18 cellular contexts compared by ENCODE assay signal in genomic region chr3:144771401-144771870, GRCh38.
DNase-seq lines count a peak whose midpoint lies in the region; ATAC-seq and FAIRE-seq lines count a peak whose summit lies in the region.
"Had no signal": no experiment of that assay in that cellular context is flagged by ENCODE, and none has a peak within 500 bp of the region (broad histone marks: within the 10 kb centered on the region; RNA-seq: fewer than 3 reads in every experiment).

No MANE protein-coding gene starts in this region.

- no peak overlapping the region for H3K27ac Mint-ChIP-seq in activated T-cell treated with anti-CD3 and anti-CD28 coated beads, Interleukin-2, amount 50 U/mL, for 72 hours
- H3K27ac Mint-ChIP-seq: activated naive CD8-positive, alpha-beta T cell treated with anti-CD3 and anti-CD28 coated beads, Interleukin-2, amount 10 ng/mL, durations not matched to agents 7 days and 5 days; IgD-negative memory B cell; stimulated activated naive CD8-positive, alpha-beta T cell treated with anti-CD3 and anti-CD28 coated beads, Interleukin-15, amount 100 ng/mL, for 72 hours had no signal

- FAIRE-seq in urothelium cell line (lab: Jason Lieb, UNC) = no peak

- peak; percentile 54 for ATAC-seq in Right ventricle myocardium inferior
- peak; percentile 29 to 80 for ATAC-seq in right cardiac atrium
- no peak for ATAC-seq in activated T-cell treated with anti-CD3 and anti-CD28 coated beads, Interleukin-2, amount 50 U/mL, for 72 hours (replicated peaks in 1 of 2)
- ATAC-seq: stimulated activated naive CD8-positive, alpha-beta T cell treated with anti-CD3 and anti-CD28 coated beads, Interleukin-15, amount 100 ng/mL, for 72 hours had no signal

- no peaks in the 10 kb centered on the region for H3K27me3 Mint-ChIP-seq in activated T-cell treated with anti-CD3 and anti-CD28 coated beads, Interleukin-2, amount 50 U/mL, for 72 hours (ENCODE audit: low read depth)
- H3K27me3 Mint-ChIP-seq: activated naive CD8-positive, alpha-beta T cell treated with anti-CD3 and anti-CD28 coated beads, Interleukin-2, amount 10 ng/mL, durations not matched to agents 7 days and 5 days; stimulated activated naive CD8-positive, alpha-beta T cell treated with anti-CD3 and anti-CD28 coated beads, Interleukin-15, amount 100 ng/mL, for 72 hours had no signal

- no peaks in the 10 kb centered on the region for H3K9me3 ChIP-seq in right cardiac atrium (ENCODE audit: control insufficient read depth, low read length)
- H3K9me3 ChIP-seq: HAP-1, spleen had no signal

- intact Hi-C loops in Right ventricle myocardium inferior (cut with DNase I) (no loop called here), cardiac septum (cut with DNase I) (loop anchor here (10.0 kb wide), 1 partner anchor 797 kb away; the partner anchor contains the start of gene DIPK2A), right cardiac atrium (cut with DNase I) (no loop called here), head of caudate nucleus (cut with DNase I) (loop anchor here (2.0 kb wide), 1 partner anchor 799 kb away; no protein-coding TSS in a partner anchor)

- H3K4me1 ChIP-seq in right cardiac atrium (ENCODE audit: control insufficient read depth, insufficient read depth, low read length) = no peaks in the 10 kb centered on the region
- H3K4me1 ChIP-seq: HAP-1 had no signal

- H3K4me3 ChIP-seq in right cardiac atrium (ENCODE audit: low read length) = no peak overlapping the region
- H3K4me3 ChIP-seq: HAP-1, spleen had no signal

- WGBS in right cardiac atrium = 29% methylated on average over 2 of the region's 2 CpGs

- no peaks in the 10 kb centered on the region for H3K27me3 ChIP-seq in right cardiac atrium (ENCODE audit: control insufficient read depth, insufficient read depth)
- H3K27me3 ChIP-seq: spleen had no signal

- H3K27ac ChIP-seq in right cardiac atrium (ENCODE audit: low read length) = no peak overlapping the region
- H3K27ac ChIP-seq in temporal lobe (ENCODE audit: low read depth, low read length) = peak overlapping the region; percentile 51
- H3K27ac ChIP-seq: spleen had no signal

- H3K9me3 Mint-ChIP-seq in activated T-cell treated with anti-CD3 and anti-CD28 coated beads, Interleukin-2, amount 50 U/mL, for 72 hours = no peaks in the 10 kb centered on the region
- H3K9me3 Mint-ChIP-seq: activated naive CD8-positive, alpha-beta T cell treated with anti-CD3 and anti-CD28 coated beads, Interleukin-2, amount 10 ng/mL, durations not matched to agents 7 days and 5 days; IgD-negative memory B cell; neural crest cell; stimulated activated naive CD8-positive, alpha-beta T cell treated with anti-CD3 and anti-CD28 coated beads, Interleukin-15, amount 100 ng/mL, for 72 hours had no signal

- H3K36me3 Mint-ChIP-seq in activated T-cell treated with anti-CD3 and anti-CD28 coated beads, Interleukin-2, amount 50 U/mL, for 72 hours (ENCODE audit: insufficient read depth in 2 of 2) = no peaks in the 10 kb centered on the region
- H3K36me3 Mint-ChIP-seq: activated naive CD8-positive, alpha-beta T cell treated with anti-CD3 and anti-CD28 coated beads, Interleukin-2, amount 10 ng/mL, durations not matched to agents 7 days and 5 days; IgD-negative memory B cell had no signal

- no peaks in the 10 kb centered on the region for H3K4me1 Mint-ChIP-seq in activated T-cell treated with anti-CD3 and anti-CD28 coated beads, Interleukin-2, amount 50 U/mL, for 72 hours (ENCODE audit: low read depth)
- H3K4me1 Mint-ChIP-seq: activated naive CD8-positive, alpha-beta T cell treated with anti-CD3 and anti-CD28 coated beads, Interleukin-2, amount 10 ng/mL, durations not matched to agents 7 days and 5 days; IgD-negative memory B cell; neural crest cell; stimulated activated naive CD8-positive, alpha-beta T cell treated with anti-CD3 and anti-CD28 coated beads, Interleukin-15, amount 100 ng/mL, for 72 hours had no signal

- DNase-seq in Right ventricle myocardium inferior (ENCODE audit: missing footprints) (no peak), cardiac septum (ENCODE audit: low spot score) (no peak), dedifferentiated amniotic fluid mesenchymal stem cell (ENCODE audit: extremely low spot score) (peak; percentile 39), right cardiac atrium (no peak), head of caudate nucleus (no peak), urothelium cell line (ENCODE audit: low spot score) (no peak)
- DNase-seq in activated T-cell treated with anti-CD3 and anti-CD28 coated beads, Interleukin-2, amount 50 U/mL, for 72 hours = no peak
- DNase-seq: 8988T; activated CD4-positive, alpha-beta T cell treated with anti-CD3 and anti-CD28 coated beads for 4 hours; activated naive CD8-positive, alpha-beta T cell treated with anti-CD3 and anti-CD28 coated beads, Interleukin-2, amount 10 ng/mL, durations not matched to agents 7 days and 5 days; activated T-cell treated with anti-CD3 and anti-CD28 coated beads for 4 hours; mammary epithelial cell; spleen; stimulated activated naive CD8-positive, alpha-beta T cell treated with anti-CD3 and anti-CD28 coated beads, Interleukin-15, amount 100 ng/mL, for 72 hours had no signal

- no peak overlapping the region for H3K4me3 Mint-ChIP-seq in activated T-cell treated with anti-CD3 and anti-CD28 coated beads, Interleukin-2, amount 50 U/mL, for 72 hours
- H3K4me3 Mint-ChIP-seq: activated naive CD8-positive, alpha-beta T cell treated with anti-CD3 and anti-CD28 coated beads, Interleukin-2, amount 10 ng/mL, durations not matched to agents 7 days and 5 days; IgD-negative memory B cell; neural crest cell; stimulated activated naive CD8-positive, alpha-beta T cell treated with anti-CD3 and anti-CD28 coated beads, Interleukin-15, amount 100 ng/mL, for 72 hours had no signal

Comparison
In these comparisons a context has a peak if more than half of its experiments do, and no peak if none do; other contexts are left out.
1. intact Hi-C loops: an anchor here in cardiac septum (10.0 kb wide) and head of caudate nucleus (2.0 kb wide); none called in Right ventricle myocardium inferior and right cardiac atrium.
2. ATAC-seq: peak in Right ventricle myocardium inferior (single experiment) and right cardiac atrium (2 of 2); none in activated T-cell treated with anti-CD3 and anti-CD28 coated beads, Interleukin-2, amount 50 U/mL, for 72 hours (0 of 2).